9 cellular contexts compared by ENCODE assay signal in genomic region chr17:81927145-81927652, GRCh38. TPM values are rescaled to one million over a fixed set of nuclear protein-coding genes. Genes with fewer than 3 reads are reported as not detected.
DNase-seq lines count a peak whose midpoint lies in the region; ATAC-seq and TF ChIP-seq lines count a peak whose summit lies in the region.
"Had no signal": no experiment of that assay in that cellular context is flagged by ENCODE, and none has a peak within 500 bp of the region (broad histone marks: within the 10 kb centered on the region; RNA-seq: fewer than 3 reads in every experiment).

No MANE protein-coding gene starts in this region.

- no TSS peak for BruUV-seq in MCF 10A (replicated peaks; lab: Mats Ljungman, UMichigan)

- H3K27ac Mint-ChIP-seq in MCF 10A (ENCODE audit: low read depth, unreplicated experiment) (no peak overlapping the region), mesothelial cell of epicardium (no peak overlapping the region), osteocyte (ENCODE audit: unreplicated experiment) (no peak overlapping the region)

- TF ChIP-seq CTCF in MCF 10A (IDR thresholded peaks at IDR 0.05; ENCODE audit: unreplicated experiment) (no peak), mesothelial cell of epicardium (IDR thresholded peaks at IDR 0.05; ENCODE audit: unreplicated experiment) (no peak), osteocyte (IDR thresholded peaks at IDR 0.05) (no peak)

- intact Hi-C loops in MCF 10A (cut with micrococcal nuclease), result no loop called here

- H3K4me3 Mint-ChIP-seq in MCF 10A (ENCODE audit: unreplicated experiment) (peak overlapping the region; percentile 84), mesothelial cell of epicardium (peak overlapping the region; percentile 56), osteocyte (ENCODE audit: unreplicated experiment) (no peak overlapping the region)

- H3K36me3 Mint-ChIP-seq in MCF 10A (ENCODE audit: insufficient read depth, unreplicated experiment) (peaks cover 16% of the 10 kb centered on the region), mesothelial cell of epicardium (peaks cover 3% of the 10 kb centered on the region), osteocyte (ENCODE audit: unreplicated experiment) (peaks cover 2% of the 10 kb centered on the region)

- DNase-seq in stimulated activated naive CD4-positive, alpha-beta T cell treated with Interleukin-2 at 50 U/mL for 16 hours (lab: John Stamatoyannopoulos, UW), result peak; percentile 37
- DNase-seq in stimulated activated naive CD4-positive, alpha-beta T cell (lab: John Stamatoyannopoulos, UW), result no peak
- no peak for DNase-seq in MCF 10A (ENCODE audit: unreplicated experiment)
- DNase-seq in mesothelial cell of epicardium (ENCODE audit: low spot score in 2 of 2, unreplicated experiment in 2 of 2), result no peak
- no peak for DNase-seq in AG08395 (ENCODE audit: low spot score)
- no peak for DNase-seq in osteocyte (ENCODE audit: extremely low spot score, unreplicated experiment)
- no peak for DNase-seq in cortex of kidney (lab: John Stamatoyannopoulos, UW)

- H3K4me1 Mint-ChIP-seq in MCF 10A (ENCODE audit: insufficient read depth, unreplicated experiment) (peaks cover 21% of the 10 kb centered on the region), mesothelial cell of epicardium (peaks cover 36% of the 10 kb centered on the region), osteocyte (ENCODE audit: unreplicated experiment) (peaks cover 53% of the 10 kb centered on the region)

- CTCF ChIA-PET in MCF 10A (lab: Yijun Ruan, JAX), result interaction anchor here (0.5 to 1.2 kb wide), 6 partner anchors 13 to 279 kb away, joined by 3 to 7 read pairs (median 4); no protein-coding TSS in a partner anchor

- H3K9me3 Mint-ChIP-seq in MCF 10A (ENCODE audit: unreplicated experiment) (no peaks in the 10 kb centered on the region), mesothelial cell of epicardium (no peaks in the 10 kb centered on the region), osteocyte (ENCODE audit: unreplicated experiment) (no peaks in the 10 kb centered on the region)

- H3K27me3 Mint-ChIP-seq in MCF 10A (ENCODE audit: insufficient read depth, unreplicated experiment), result no peaks in the 10 kb centered on the region
- H3K27me3 Mint-ChIP-seq in mesothelial cell of epicardium (ENCODE audit: low read depth), result no peaks in the 10 kb centered on the region
- no peaks in the 10 kb centered on the region for H3K27me3 Mint-ChIP-seq in osteocyte (ENCODE audit: unreplicated experiment)

- POLR2A ChIA-PET in MCF 10A (lab: Yijun Ruan, JAX), result interaction anchor here (0.6 to 6.3 kb wide), 14 partner anchors 11 to 854 kb away, joined by 3 to 59 read pairs (median 6); partner anchors contain the start of genes CENPX, DCXR, FASN and LRRC45

- ATAC-seq in HG03565 (IDR thresholded peaks at IDR 0.05; ENCODE audit: unreplicated experiment), result peak; percentile 5

RNA-seq across cellular contexts. Expression of gene MAFG, which starts 0.3 kb away (rescaled TPM):
- 38.1 and 48.9 TPM in 2 replicates for total RNA-seq in MCF 10A (2022)
- 23.6 to 25.5 TPM (median 24.1 TPM) in 3 replicates for total RNA-seq in mesothelial cell of epicardium
- total RNA-seq in osteocyte, result 34.7 and 35.6 TPM in 2 replicates

RNA-seq across cellular contexts. Expression of gene SIRT7, which starts 9.2 kb away (rescaled TPM):
- total RNA-seq in MCF 10A (2022) (36.6 and 44.8 TPM in 2 replicates), mesothelial cell of epicardium (18.9 to 22.6 TPM (median 21.3 TPM) in 3 replicates), osteocyte (18.8 and 20.9 TPM in 2 replicates)

RNA-seq across cellular contexts. Expression of gene PYCR1, which starts 9.9 kb away (rescaled TPM):
- total RNA-seq in MCF 10A (2022) (151 and 154 TPM in 2 replicates), mesothelial cell of epicardium (91.0 to 108 TPM (median 102 TPM) in 3 replicates), osteocyte (123 and 128 TPM in 2 replicates)

RNA-seq across cellular contexts. Expression of gene PCYT2, which starts 16.0 kb away (rescaled TPM):
- 26.5 and 26.8 TPM in 2 replicates for total RNA-seq in MCF 10A (2022)
- 16.8 to 20.5 TPM (median 17.5 TPM) in 3 replicates for total RNA-seq in mesothelial cell of epicardium
- total RNA-seq in osteocyte, result 33.2 and 38.0 TPM in 2 replicates

RNA-seq across cellular contexts. Expression of gene MYADML2, which starts 19.8 kb away (rescaled TPM):
- total RNA-seq in MCF 10A (2022) (not detected in 2 replicates), mesothelial cell of epicardium (not detected in 3 replicates), osteocyte (not detected in 2 replicates)
- total RNA-seq: lung microvascular endothelial cell had no signal
